Comparison of ENCODE assay signal across 10 cellular contexts in genomic region chr20:36686944-36687343, GRCh38. TPM values are rescaled to one million over a fixed set of nuclear protein-coding genes. Genes with fewer than 3 reads are reported as not detected.
"Had no signal": no experiment of that assay in that cellular context is flagged by ENCODE, and none has a peak within 500 bp of the region (broad histone marks: within the 10 kb centered on the region; RNA-seq: fewer than 3 reads in every experiment).

No MANE protein-coding gene starts in this region.

- H3K9me3 Mint-ChIP-seq: HFFc6, IgD-negative memory B cell had no signal

- H3K4me3 ChIP-seq: GM23248, HAP-1 had no signal

- H3K27ac Mint-ChIP-seq: HFFc6 had no signal

- H3K4me1 ChIP-seq: HAP-1 had no signal

- DNase-seq: GM23248, GOT3, H7, HFFc6 had no signal

- H3K9me3 ChIP-seq: HAP-1 had no signal

- H3K27ac ChIP-seq: GM23248 had no signal

- H3K4me3 Mint-ChIP-seq: HFFc6, IgD-negative memory B cell had no signal

- H3K27me3 Mint-ChIP-seq: IgD-negative memory B cell had no signal

- H3K36me3 ChIP-seq: HAP-1 had no signal

- ATAC-seq: HCT116, HepG2 had no signal

RNA-seq across cellular contexts. Expression of gene SLA2, which starts 40.9 kb away (rescaled TPM):
- total RNA-seq: GM23248, H4, HFFc6, HT-29 had no signal
- polyA plus RNA-seq: GM23248 had no signal
